Comparison of ENCODE assay signal across 8 cellular contexts in the genomic region with DNA sequence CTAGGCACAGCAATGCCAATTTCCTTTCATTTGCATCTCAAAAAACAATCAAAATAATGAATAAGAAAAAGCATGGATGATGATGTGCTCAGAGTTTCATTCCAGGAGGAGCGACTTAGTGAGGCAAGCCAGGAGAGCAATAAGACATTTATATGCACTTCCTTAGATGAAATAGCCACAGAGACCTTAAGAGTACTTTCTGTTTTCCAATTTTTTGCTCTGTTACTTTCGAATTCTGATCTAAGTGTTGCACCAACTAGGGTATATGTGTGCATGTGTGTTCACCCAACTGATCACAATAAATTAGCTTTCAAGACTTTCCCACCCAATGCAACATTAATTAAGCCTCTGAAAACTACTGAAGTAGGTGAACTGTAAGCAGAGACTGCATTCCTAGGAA. TPM values are rescaled to one million over a fixed set of nuclear protein-coding genes. Genes with fewer than 3 reads are reported as not detected.
DNase-seq lines count a peak whose midpoint lies in the region; ATAC-seq and TF ChIP-seq lines count a peak whose summit lies in the region.

No MANE protein-coding gene starts in this region.

- no peak overlapping the region for H2AFZ ChIP-seq in Karpas-422 (ENCODE audit: low read length)

- peak overlapping the region; percentile 53 for H3K4me3 ChIP-seq in H7 (ENCODE audit: insufficient read depth, low read depth, low read length)
- peak overlapping the region; percentile 66 for H3K4me3 ChIP-seq in WI38 (ENCODE audit: low read depth, low read length)
- no peak overlapping the region for H3K4me3 ChIP-seq in Karpas-422 (ENCODE audit: low read length)

- H3K9ac ChIP-seq in Karpas-422 (ENCODE audit: low read length): no peak overlapping the region

- H3K79me2 ChIP-seq in Karpas-422 (ENCODE audit: low read length): no peaks in the 10 kb centered on the region

- ATAC-seq in foreskin keratinocyte (no peak), HG02973 (IDR thresholded peaks at IDR 0.05; ENCODE audit: unreplicated experiment) (no peak)

- TF ChIP-seq CTCF in WI38 (IDR thresholded peaks at IDR 0.05; ENCODE audit: low read depth, low read length): no peak
- no peak for TF ChIP-seq CTCF in foreskin keratinocyte (conservative IDR thresholded peaks at IDR 0.05)

- no peaks in the 10 kb centered on the region for H3K27me3 ChIP-seq in H7 (ENCODE audit: control insufficient read depth, insufficient read depth, low read length)
- H3K27me3 ChIP-seq in foreskin keratinocyte: no peaks in the 10 kb centered on the region
- no peaks in the 10 kb centered on the region for H3K27me3 ChIP-seq in Karpas-422 (ENCODE audit: low read length)

- no peaks in the 10 kb centered on the region for H3K9me2 ChIP-seq in Karpas-422 (replicated peaks; ENCODE audit: insufficient read depth, low read length)

- H4K20me1 ChIP-seq in Karpas-422 (ENCODE audit: insufficient read depth, low read depth, low read length): no peaks in the 10 kb centered on the region

- H3K4me2 ChIP-seq in Karpas-422 (ENCODE audit: low read depth, low read length, poor library complexity, severe bottlenecking): no peak overlapping the region

- H3K4me1 ChIP-seq in foreskin keratinocyte (peaks cover 13% of the 10 kb centered on the region), Karpas-422 (ENCODE audit: low read length) (no peaks in the 10 kb centered on the region)

- H3K9me3 ChIP-seq in Karpas-422 (ENCODE audit: low read length): no peaks in the 10 kb centered on the region

- H3K27ac ChIP-seq in foreskin keratinocyte (peak overlapping the region; percentile 96), caudate nucleus (ENCODE audit: low read depth, low read length) (no peak overlapping the region), Karpas-422 (ENCODE audit: low read length) (no peak overlapping the region)

- no peak for DNase-seq in H7
- DNase-seq in foreskin keratinocyte: no peak
- DNase-seq in renal cortical epithelial cell (ENCODE audit: low read depth): peak; percentile 22
- no peak for DNase-seq in caudate nucleus (lab: John Stamatoyannopoulos, UW)
- DNase-seq in NCI-H2227 treated with DMSO at 0.1 percent for 48 hours (lab: John Stamatoyannopoulos, UW): no peak
- DNase-seq in Karpas-422: no peak

- no peaks in the 10 kb centered on the region for H3K36me3 ChIP-seq in H7 (replicated peaks; ENCODE audit: control insufficient read depth, insufficient read depth, low read length)
- no peaks in the 10 kb centered on the region for H3K36me3 ChIP-seq in Karpas-422 (ENCODE audit: insufficient read depth, low read length)

RNA-seq across cellular contexts. Expression of a gene that starts 0.7 kb away (rescaled TPM):
- total RNA-seq in H7 (2014; rRNA removed; shearing (Covaris generic)): 0.11 TPM in 1 of 2 replicates, not detected in the other
- total RNA-seq in foreskin keratinocyte (2.4 and 4.3 TPM in 2 replicates), renal cortical epithelial cell (3.3 and 4.0 TPM in 2 replicates)
- polyA plus RNA-seq in foreskin keratinocyte: 0.47 and 0.96 TPM in 2 replicates
- 0.11 TPM in 1 of 2 replicates, not detected in the other for total RNA-seq in Karpas-422 (2014; rRNA removed; shearing (Covaris generic); ENCODE audit: low replicate concordance)
